ENCODE assay signal across 1 cellular context in the genomic region with DNA sequence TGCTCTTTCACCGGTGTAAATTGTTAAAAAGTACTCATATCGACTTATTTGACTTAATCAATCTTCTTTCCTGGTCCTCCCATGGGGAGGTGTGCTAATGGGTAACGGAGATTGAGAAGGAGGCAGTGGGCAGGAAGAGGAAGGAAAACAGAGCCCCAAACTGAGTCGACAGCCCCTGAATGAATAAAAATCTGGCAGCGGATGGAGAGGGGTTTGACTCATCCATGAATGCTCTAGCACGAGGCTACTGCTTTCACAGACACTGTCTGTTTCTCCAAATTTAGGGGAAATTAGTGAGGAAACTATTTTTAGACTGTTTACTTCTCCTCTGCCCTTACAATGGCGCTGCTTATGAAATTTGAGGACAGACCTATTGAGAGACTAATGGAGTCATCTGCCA.
TF ChIP-seq lines count a peak whose summit lies in the region.

No MANE protein-coding gene starts in this region.

TF ChIP-seq in WTC11, 78 proteins besides CTCF, POLR2A, EP300 and RAD21 (continued from another document):
- TF ChIP-seq, protein P1, sequence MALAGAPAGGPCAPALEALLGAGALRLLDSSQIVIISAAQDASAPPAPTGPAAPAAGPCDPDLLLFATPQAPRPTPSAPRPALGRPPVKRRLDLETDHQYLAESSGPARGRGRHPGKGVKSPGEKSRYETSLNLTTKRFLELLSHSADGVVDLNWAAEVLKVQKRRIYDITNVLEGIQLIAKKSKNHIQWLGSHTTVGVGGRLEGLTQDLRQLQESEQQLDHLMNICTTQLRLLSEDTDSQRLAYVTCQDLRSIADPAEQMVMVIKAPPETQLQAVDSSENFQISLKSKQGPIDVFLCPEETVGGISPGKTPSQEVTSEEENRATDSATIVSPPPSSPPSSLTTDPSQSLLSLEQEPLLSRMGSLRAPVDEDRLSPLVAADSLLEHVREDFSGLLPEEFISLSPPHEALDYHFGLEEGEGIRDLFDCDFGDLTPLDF (CRISPR knock-in tag; IDR thresholded peaks at IDR 0.05), result no peak
